ENCODE assay signal across 15 cellular contexts in the genomic region with DNA sequence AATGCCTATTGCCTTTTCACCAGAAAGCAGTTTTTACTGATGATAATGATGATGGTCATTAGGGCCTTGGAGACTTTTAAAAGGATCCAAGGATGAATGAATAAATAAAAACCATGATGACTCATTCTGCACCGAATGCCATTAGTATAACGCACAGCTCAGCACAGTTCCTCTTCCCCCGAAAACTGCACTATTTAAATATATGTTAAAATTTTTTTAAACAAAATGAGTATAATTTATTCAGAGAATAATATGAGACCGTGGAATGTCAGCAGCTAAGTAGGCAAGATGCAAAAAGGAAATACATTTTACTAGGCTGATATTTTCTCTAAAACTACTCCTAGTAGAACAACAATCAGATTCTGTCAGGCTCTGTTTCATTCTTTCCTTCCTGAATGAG.
DNase-seq lines count a peak whose midpoint lies in the region; ATAC-seq, FAIRE-seq and TF ChIP-seq lines count a peak whose summit lies in the region.
"Had no signal": no experiment of that assay in that cellular context is flagged by ENCODE, and none has a peak within 500 bp of the region (broad histone marks: within the 10 kb centered on the region; RNA-seq: fewer than 3 reads in every experiment).

No MANE protein-coding gene starts in this region.

- no peaks in the 10 kb centered on the region for H3K79me2 ChIP-seq in astrocyte (ENCODE audit: insufficient read depth, low read length)

- H2AFZ ChIP-seq in astrocyte (ENCODE audit: low read depth, low read length) = no peak overlapping the region

- no peaks in the 10 kb centered on the region for H3K36me3 ChIP-seq in astrocyte (ENCODE audit: insufficient read depth, low read length)
- H3K36me3 ChIP-seq: BLaER1 treated with 17β-estradiol and CSF1 and Interleukin-3, amounts not matched to agents 10 nM and 100 nM; tibial nerve had no signal

- no peaks in the 10 kb centered on the region for H3K27me3 Mint-ChIP-seq in astrocyte (ENCODE audit: low read depth, unreplicated experiment)

- CTCF ChIA-PET in AG04449 (lab: Yijun Ruan, JAX) = interaction anchor here (1.7 kb wide), 1 partner anchor 23 kb away, joined by 3 read pairs; no protein-coding TSS in a partner anchor

- POLR2A ChIA-PET in AG04449 (lab: Yijun Ruan, JAX) = no interaction called here

- peak overlapping the region; percentile 36 for H3K27ac ChIP-seq in astrocyte (ENCODE audit: low read depth, low read length)
- H3K27ac ChIP-seq: BLaER1 treated with 17β-estradiol and CSF1 and Interleukin-3, amounts not matched to agents 10 nM and 100 nM; dorsolateral prefrontal cortex; tibial nerve had no signal

- FAIRE-seq in astrocyte (lab: Jason Lieb, UNC) = no peak
- FAIRE-seq in islet of Langerhans (lab: Jason Lieb, UNC) = peak; percentile 45
- FAIRE-seq: HTR-8/SVneo had no signal

- H3K9ac ChIP-seq in astrocyte (ENCODE audit: low read length) = peak overlapping the region; percentile 33
- H3K9ac ChIP-seq: BLaER1 treated with 17β-estradiol and CSF1 and Interleukin-3, amounts not matched to agents 10 nM and 100 nM had no signal

- no peaks in the 10 kb centered on the region for H3K9me3 ChIP-seq in astrocyte (ENCODE audit: insufficient read depth, low read depth, low read length)
- H3K9me3 ChIP-seq: BLaER1 treated with 17β-estradiol and CSF1 and Interleukin-3, amounts not matched to agents 10 nM and 100 nM; tibial nerve had no signal

- no peak for TF ChIP-seq CTCF in AG04449 (IDR thresholded peaks at IDR 0.05; ENCODE audit: insufficient read depth, low read length, missing control alignments)
- no peak for TF ChIP-seq CTCF in astrocyte (IDR thresholded peaks at IDR 0.05; ENCODE audit: insufficient read depth, low read depth, low read length)

- no peaks in the 10 kb centered on the region for H3K27me3 ChIP-seq in astrocyte (ENCODE audit: insufficient read depth, low read length)
- H3K27me3 ChIP-seq: BLaER1 treated with 17β-estradiol and CSF1 and Interleukin-3, amounts not matched to agents 10 nM and 100 nM; dorsolateral prefrontal cortex; tibial nerve had no signal

- peak overlapping the region; percentile 12 for H3K27ac Mint-ChIP-seq in astrocyte (ENCODE audit: unreplicated experiment)
- H3K27ac Mint-ChIP-seq: activated naive CD8-positive, alpha-beta T cell treated with anti-CD3 and anti-CD28 coated beads, Interleukin-2, amount 10 ng/mL, durations not matched to agents 7 days and 5 days had no signal

- H3K4me2 ChIP-seq in astrocyte (ENCODE audit: low read length) = peak overlapping the region; percentile 67

- ATAC-seq in GM21423 (IDR thresholded peaks at IDR 0.05; ENCODE audit: unreplicated experiment) = no peak

- peaks cover 11% of the 10 kb centered on the region for H3K4me1 ChIP-seq in astrocyte (ENCODE audit: insufficient read depth, low read length)

- no peaks in the 10 kb centered on the region for H4K20me1 ChIP-seq in astrocyte (ENCODE audit: insufficient read depth, low read length)
- H4K20me1 ChIP-seq: BLaER1 treated with 17β-estradiol and CSF1 and Interleukin-3, amounts not matched to agents 10 nM and 100 nM had no signal

- peaks cover 19% of the 10 kb centered on the region for H3K4me1 Mint-ChIP-seq in astrocyte (ENCODE audit: low read depth, unreplicated experiment)
- H3K4me1 Mint-ChIP-seq: activated naive CD8-positive, alpha-beta T cell treated with anti-CD3 and anti-CD28 coated beads, Interleukin-2, amount 10 ng/mL, durations not matched to agents 7 days and 5 days had no signal

- H3K36me3 Mint-ChIP-seq in astrocyte (ENCODE audit: low read depth, unreplicated experiment) = no peaks in the 10 kb centered on the region
- H3K36me3 Mint-ChIP-seq: activated naive CD8-positive, alpha-beta T cell treated with anti-CD3 and anti-CD28 coated beads, Interleukin-2, amount 10 ng/mL, durations not matched to agents 7 days and 5 days had no signal

- no peak overlapping the region; the same call in 1 of the 2 replicates for H3K4me3 ChIP-seq in AG04449 (ENCODE audit: low read depth, low read length)
- peak overlapping the region; percentile 30 for H3K4me3 ChIP-seq in astrocyte (ENCODE audit: insufficient read depth, low read depth, low read length)
- H3K4me3 ChIP-seq: BLaER1 treated with 17β-estradiol and CSF1 and Interleukin-3, amounts not matched to agents 10 nM and 100 nM; dorsolateral prefrontal cortex; tibial nerve had no signal

- no peak overlapping the region for H3K4me3 Mint-ChIP-seq in astrocyte (ENCODE audit: unreplicated experiment)
- H3K4me3 Mint-ChIP-seq: activated naive CD8-positive, alpha-beta T cell treated with anti-CD3 and anti-CD28 coated beads, Interleukin-2, amount 10 ng/mL, durations not matched to agents 7 days and 5 days had no signal

- no peaks in the 10 kb centered on the region for H3K9me3 Mint-ChIP-seq in astrocyte (ENCODE audit: unreplicated experiment)
- H3K9me3 Mint-ChIP-seq: activated naive CD8-positive, alpha-beta T cell treated with anti-CD3 and anti-CD28 coated beads, Interleukin-2, amount 10 ng/mL, durations not matched to agents 7 days and 5 days had no signal

- DNase-seq in AG04449 (ENCODE audit: low read depth, low spot score) = peak; percentile 46
- DNase-seq in HS-27A (ENCODE audit: low read depth) = peak; percentile 55
- peak; percentile 79 for DNase-seq in astrocyte (ENCODE audit: low read depth)
- no peak for DNase-seq in effector CD4-positive, alpha-beta T cell
- no peak for DNase-seq in NCI-H1436 treated with DMSO at 0.1 percent for 48 hours (lab: John Stamatoyannopoulos, UW)
- DNase-seq in AML-193 (lab: John Stamatoyannopoulos, UW) = no peak
- DNase-seq: activated naive CD8-positive, alpha-beta T cell treated with anti-CD3 and anti-CD28 coated beads, Interleukin-2, amount 10 ng/mL, durations not matched to agents 7 days and 5 days; dorsolateral prefrontal cortex; hypothalamus; NK-92 treated with Interleukin-12 subunit alpha and Interleukin-12 subunit beta, amount 100 ng/mL, for 24 hours had no signal

Comparison
In these comparisons a context has a peak if more than half of its experiments do, and no peak if none do; other contexts are left out.
1. DNase-seq: peak in AG04449 (single experiment), HS-27A (single experiment) and astrocyte (single experiment); none in effector CD4-positive, alpha-beta T cell (single experiment), NCI-H1436 treated with DMSO at 0.1 percent for 48 hours (single experiment) and AML-193 (0 of 2).